Comparison of ENCODE assay signal across 9 cellular contexts in the genomic region with DNA sequence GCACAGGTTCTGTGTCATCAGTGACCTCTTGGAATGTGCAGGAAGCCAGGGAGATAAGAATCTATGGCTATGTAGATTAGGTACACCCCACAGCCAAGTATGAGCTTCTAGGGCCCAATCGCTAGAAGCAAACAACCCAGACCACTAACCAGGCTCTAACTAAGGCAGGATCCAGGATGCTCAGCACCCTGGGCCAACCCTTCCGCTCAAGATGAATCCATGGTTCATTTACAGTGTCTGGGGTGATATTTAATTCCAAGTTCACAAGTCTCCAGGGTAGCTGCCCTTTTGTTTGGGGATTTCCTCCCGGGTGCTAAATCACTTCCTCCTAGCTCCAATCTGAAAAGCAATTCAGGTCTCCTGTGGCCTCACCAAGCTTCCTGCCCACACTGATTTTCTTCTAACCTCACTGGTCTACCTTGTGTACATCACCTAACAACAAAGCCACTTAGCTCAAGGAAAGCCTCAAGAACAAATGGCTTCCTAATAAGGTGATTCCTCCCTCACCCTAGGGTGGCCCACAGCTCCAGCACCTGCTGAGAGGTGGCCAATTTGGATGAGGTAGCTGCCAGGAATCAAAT. TPM values are rescaled to one million over a fixed set of nuclear protein-coding genes. Genes with fewer than 3 reads are reported as not detected.
DNase-seq lines count a peak whose midpoint lies in the region; ATAC-seq, FAIRE-seq and TF ChIP-seq lines count a peak whose summit lies in the region.
"Had no signal": no experiment of that assay in that cellular context is flagged by ENCODE, and none has a peak within 500 bp of the region (broad histone marks: within the 10 kb centered on the region; RNA-seq: fewer than 3 reads in every experiment).

No MANE protein-coding gene starts in this region.

- H3K36me3 Mint-ChIP-seq in MCF 10A (ENCODE audit: insufficient read depth, unreplicated experiment): no peaks in the 10 kb centered on the region
- no peaks in the 10 kb centered on the region for H3K36me3 Mint-ChIP-seq in nephron (ENCODE audit: low read depth)

- H2AFZ ChIP-seq in MM.1S (ENCODE audit: low read length): no peak overlapping the region

- TF ChIP-seq CTCF in MM.1S (IDR thresholded peaks at IDR 0.05; ENCODE audit: low read length) (no peak), MCF 10A (IDR thresholded peaks at IDR 0.05; ENCODE audit: unreplicated experiment) (no peak), nephron (IDR thresholded peaks at IDR 0.05; ENCODE audit: unreplicated experiment in 3 of 3) (no peak)

- no peak for ATAC-seq in HG02970 (IDR thresholded peaks at IDR 0.05; ENCODE audit: low FRiP score, unreplicated experiment)
- no peak for ATAC-seq in HG03135 (IDR thresholded peaks at IDR 0.05; ENCODE audit: unreplicated experiment)

- intact Hi-C loops in MCF 10A (cut with micrococcal nuclease): loop anchor here (5.0 kb wide), 3 partner anchors 87 to 198 kb away; partner anchors contain the start of genes JMJD7 and MAPKBP1

- no peaks in the 10 kb centered on the region for H4K20me1 ChIP-seq in MM.1S (ENCODE audit: insufficient read depth, low read length)

- no peaks in the 10 kb centered on the region for H3K9me3 ChIP-seq in MM.1S (replicated peaks; ENCODE audit: insufficient read depth, low read length)
- H3K9me3 ChIP-seq: adrenal gland had no signal

- H3K4me2 ChIP-seq in MM.1S (ENCODE audit: low read depth, low read length): peak overlapping the region; percentile 87; the same call in 1 of the 2 replicates

- DNase-seq in EH (ENCODE audit: low read depth): peak; percentile 43
- DNase-seq in MM.1S: no peak
- no peak for DNase-seq in MCF 10A (ENCODE audit: unreplicated experiment)
- no peak for DNase-seq in D341Med (ENCODE audit: low spot score)
- no peak for DNase-seq in H54 (ENCODE audit: insufficient read length, low spot score)

- peaks cover 46% of the 10 kb centered on the region for H3K4me1 Mint-ChIP-seq in MCF 10A (ENCODE audit: insufficient read depth, unreplicated experiment)
- peaks cover 35% of the 10 kb centered on the region for H3K4me1 Mint-ChIP-seq in nephron

- no peaks in the 10 kb centered on the region for H3K27me3 ChIP-seq in MM.1S (replicated peaks; ENCODE audit: insufficient read depth, low read length)
- H3K27me3 ChIP-seq: adrenal gland had no signal

- H3K27me3 Mint-ChIP-seq in MCF 10A (ENCODE audit: insufficient read depth, unreplicated experiment): no peaks in the 10 kb centered on the region
- peaks cover 17% of the 10 kb centered on the region for H3K27me3 Mint-ChIP-seq in nephron (ENCODE audit: low read depth)

- no peak for TF ChIP-seq POLR2A in H54 (IDR thresholded peaks at IDR 0.05; ENCODE audit: low read depth, low read length)

- no peak overlapping the region for H3K4me3 ChIP-seq in MM.1S (ENCODE audit: low read length)

- H3K9me3 Mint-ChIP-seq in MCF 10A (ENCODE audit: unreplicated experiment) (no peaks in the 10 kb centered on the region), nephron (no peaks in the 10 kb centered on the region)

- POLR2A ChIA-PET in MCF 10A (lab: Yijun Ruan, JAX): interaction anchor here (0.7 to 3.6 kb wide), 7 partner anchors 9 to 306 kb away, joined by 3 to 24 read pairs (median 3); no protein-coding TSS in a partner anchor

- peak overlapping the region; percentile 66 for H3K27ac Mint-ChIP-seq in MCF 10A (ENCODE audit: low read depth, unreplicated experiment)
- no peak overlapping the region for H3K27ac Mint-ChIP-seq in nephron

- no TSS peak for BruUV-seq in MCF 10A (replicated peaks; lab: Mats Ljungman, UMichigan)

- FAIRE-seq in H54 (lab: Jason Lieb, UNC): no peak

- CTCF ChIA-PET in MCF 10A (lab: Yijun Ruan, JAX): interaction anchor here (0.7 to 1.7 kb wide), 5 partner anchors 15 to 196 kb away, joined by 3 to 7 read pairs (median 6); partner anchors contain the start of gene MAPKBP1

- peaks cover 23% of the 10 kb centered on the region for H3K4me1 ChIP-seq in MM.1S (ENCODE audit: low read length)

- no peak overlapping the region; the same call in 1 of the 2 replicates for H3K27ac ChIP-seq in MM.1S (ENCODE audit: low read length)

- H3F3A ChIP-seq in MM.1S (ENCODE audit: insufficient read depth, low read length): peaks cover 15% of the 10 kb centered on the region

- H3K79me2 ChIP-seq in MM.1S (ENCODE audit: low read length): peaks cover 63% of the 10 kb centered on the region

- H3K9ac ChIP-seq in MM.1S (ENCODE audit: low read length): no peak overlapping the region

- H3K36me3 ChIP-seq in MM.1S (replicated peaks; ENCODE audit: insufficient read depth, low read length): no peaks in the 10 kb centered on the region
- H3K36me3 ChIP-seq: adrenal gland had no signal

- H3K9me2 ChIP-seq in MM.1S (replicated peaks; ENCODE audit: insufficient read depth, low read length): no peaks in the 10 kb centered on the region

- peak overlapping the region; percentile 31 for H3K4me3 Mint-ChIP-seq in MCF 10A (ENCODE audit: unreplicated experiment)
- peak overlapping the region; percentile 89 to 95 (median 94) for H3K4me3 Mint-ChIP-seq in nephron

RNA-seq across cellular contexts. Expression of gene EHD4, which starts 2.4 kb away (rescaled TPM):
- 24.2 and 27.1 TPM in 2 replicates for total RNA-seq in MCF 10A (2022)

RNA-seq across cellular contexts. Expression of gene PLA2G4E, which starts 50.9 kb away (rescaled TPM):
- total RNA-seq in MCF 10A (2022): 0.07 and 0.12 TPM in 2 replicates
